In genomic region chr6:156777866-156778614, GRCh38 we compare ENCODE assay signal across 1 cellular context.
TF ChIP-seq lines count a peak whose summit lies in the region.

No MANE protein-coding gene starts in this region.

TF ChIP-seq in K562, 482 proteins besides CTCF, POLR2A, EP300 and RAD21 (continued from another document and continues in another):
- TF ChIP-seq, protein P1, sequence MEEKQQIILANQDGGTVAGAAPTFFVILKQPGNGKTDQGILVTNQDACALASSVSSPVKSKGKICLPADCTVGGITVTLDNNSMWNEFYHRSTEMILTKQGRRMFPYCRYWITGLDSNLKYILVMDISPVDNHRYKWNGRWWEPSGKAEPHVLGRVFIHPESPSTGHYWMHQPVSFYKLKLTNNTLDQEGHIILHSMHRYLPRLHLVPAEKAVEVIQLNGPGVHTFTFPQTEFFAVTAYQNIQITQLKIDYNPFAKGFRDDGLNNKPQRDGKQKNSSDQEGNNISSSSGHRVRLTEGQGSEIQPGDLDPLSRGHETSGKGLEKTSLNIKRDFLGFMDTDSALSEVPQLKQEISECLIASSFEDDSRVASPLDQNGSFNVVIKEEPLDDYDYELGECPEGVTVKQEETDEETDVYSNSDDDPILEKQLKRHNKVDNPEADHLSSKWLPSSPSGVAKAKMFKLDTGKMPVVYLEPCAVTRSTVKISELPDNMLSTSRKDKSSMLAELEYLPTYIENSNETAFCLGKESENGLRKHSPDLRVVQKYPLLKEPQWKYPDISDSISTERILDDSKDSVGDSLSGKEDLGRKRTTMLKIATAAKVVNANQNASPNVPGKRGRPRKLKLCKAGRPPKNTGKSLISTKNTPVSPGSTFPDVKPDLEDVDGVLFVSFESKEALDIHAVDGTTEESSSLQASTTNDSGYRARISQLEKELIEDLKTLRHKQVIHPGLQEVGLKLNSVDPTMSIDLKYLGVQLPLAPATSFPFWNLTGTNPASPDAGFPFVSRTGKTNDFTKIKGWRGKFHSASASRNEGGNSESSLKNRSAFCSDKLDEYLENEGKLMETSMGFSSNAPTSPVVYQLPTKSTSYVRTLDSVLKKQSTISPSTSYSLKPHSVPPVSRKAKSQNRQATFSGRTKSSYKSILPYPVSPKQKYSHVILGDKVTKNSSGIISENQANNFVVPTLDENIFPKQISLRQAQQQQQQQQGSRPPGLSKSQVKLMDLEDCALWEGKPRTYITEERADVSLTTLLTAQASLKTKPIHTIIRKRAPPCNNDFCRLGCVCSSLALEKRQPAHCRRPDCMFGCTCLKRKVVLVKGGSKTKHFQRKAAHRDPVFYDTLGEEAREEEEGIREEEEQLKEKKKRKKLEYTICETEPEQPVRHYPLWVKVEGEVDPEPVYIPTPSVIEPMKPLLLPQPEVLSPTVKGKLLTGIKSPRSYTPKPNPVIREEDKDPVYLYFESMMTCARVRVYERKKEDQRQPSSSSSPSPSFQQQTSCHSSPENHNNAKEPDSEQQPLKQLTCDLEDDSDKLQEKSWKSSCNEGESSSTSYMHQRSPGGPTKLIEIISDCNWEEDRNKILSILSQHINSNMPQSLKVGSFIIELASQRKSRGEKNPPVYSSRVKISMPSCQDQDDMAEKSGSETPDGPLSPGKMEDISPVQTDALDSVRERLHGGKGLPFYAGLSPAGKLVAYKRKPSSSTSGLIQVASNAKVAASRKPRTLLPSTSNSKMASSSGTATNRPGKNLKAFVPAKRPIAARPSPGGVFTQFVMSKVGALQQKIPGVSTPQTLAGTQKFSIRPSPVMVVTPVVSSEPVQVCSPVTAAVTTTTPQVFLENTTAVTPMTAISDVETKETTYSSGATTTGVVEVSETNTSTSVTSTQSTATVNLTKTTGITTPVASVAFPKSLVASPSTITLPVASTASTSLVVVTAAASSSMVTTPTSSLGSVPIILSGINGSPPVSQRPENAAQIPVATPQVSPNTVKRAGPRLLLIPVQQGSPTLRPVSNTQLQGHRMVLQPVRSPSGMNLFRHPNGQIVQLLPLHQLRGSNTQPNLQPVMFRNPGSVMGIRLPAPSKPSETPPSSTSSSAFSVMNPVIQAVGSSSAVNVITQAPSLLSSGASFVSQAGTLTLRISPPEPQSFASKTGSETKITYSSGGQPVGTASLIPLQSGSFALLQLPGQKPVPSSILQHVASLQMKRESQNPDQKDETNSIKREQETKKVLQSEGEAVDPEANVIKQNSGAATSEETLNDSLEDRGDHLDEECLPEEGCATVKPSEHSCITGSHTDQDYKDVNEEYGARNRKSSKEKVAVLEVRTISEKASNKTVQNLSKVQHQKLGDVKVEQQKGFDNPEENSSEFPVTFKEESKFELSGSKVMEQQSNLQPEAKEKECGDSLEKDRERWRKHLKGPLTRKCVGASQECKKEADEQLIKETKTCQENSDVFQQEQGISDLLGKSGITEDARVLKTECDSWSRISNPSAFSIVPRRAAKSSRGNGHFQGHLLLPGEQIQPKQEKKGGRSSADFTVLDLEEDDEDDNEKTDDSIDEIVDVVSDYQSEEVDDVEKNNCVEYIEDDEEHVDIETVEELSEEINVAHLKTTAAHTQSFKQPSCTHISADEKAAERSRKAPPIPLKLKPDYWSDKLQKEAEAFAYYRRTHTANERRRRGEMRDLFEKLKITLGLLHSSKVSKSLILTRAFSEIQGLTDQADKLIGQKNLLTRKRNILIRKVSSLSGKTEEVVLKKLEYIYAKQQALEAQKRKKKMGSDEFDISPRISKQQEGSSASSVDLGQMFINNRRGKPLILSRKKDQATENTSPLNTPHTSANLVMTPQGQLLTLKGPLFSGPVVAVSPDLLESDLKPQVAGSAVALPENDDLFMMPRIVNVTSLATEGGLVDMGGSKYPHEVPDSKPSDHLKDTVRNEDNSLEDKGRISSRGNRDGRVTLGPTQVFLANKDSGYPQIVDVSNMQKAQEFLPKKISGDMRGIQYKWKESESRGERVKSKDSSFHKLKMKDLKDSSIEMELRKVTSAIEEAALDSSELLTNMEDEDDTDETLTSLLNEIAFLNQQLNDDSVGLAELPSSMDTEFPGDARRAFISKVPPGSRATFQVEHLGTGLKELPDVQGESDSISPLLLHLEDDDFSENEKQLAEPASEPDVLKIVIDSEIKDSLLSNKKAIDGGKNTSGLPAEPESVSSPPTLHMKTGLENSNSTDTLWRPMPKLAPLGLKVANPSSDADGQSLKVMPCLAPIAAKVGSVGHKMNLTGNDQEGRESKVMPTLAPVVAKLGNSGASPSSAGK (IDR thresholded peaks at IDR 0.05) = no peak
- TF ChIP-seq RBM14 (IDR thresholded peaks at IDR 0.05; ENCODE audit: borderline replicate concordance, insufficient read depth, low read depth, low read length) = 0 out of 2 replicates have a peak, but pooled peaks have one; percentile 51
- peak; percentile 68; the same call in 1 of the 2 replicates for TF ChIP-seq GATAD2A (IDR thresholded peaks at IDR 0.05)
- TF ChIP-seq KLF6 (CRISPR knock-in tag; IDR thresholded peaks at IDR 0.05; ENCODE audit: borderline replicate concordance) = no peak
- TF ChIP-seq NR0B1 (IDR thresholded peaks at IDR 0.05; ENCODE audit: partially characterized antibody) = no peak
- no peak for TF ChIP-seq ZNF699 (CRISPR knock-in tag; IDR thresholded peaks at IDR 0.05; ENCODE audit: insufficient replicate concordance)
- TF ChIP-seq, protein P2, sequence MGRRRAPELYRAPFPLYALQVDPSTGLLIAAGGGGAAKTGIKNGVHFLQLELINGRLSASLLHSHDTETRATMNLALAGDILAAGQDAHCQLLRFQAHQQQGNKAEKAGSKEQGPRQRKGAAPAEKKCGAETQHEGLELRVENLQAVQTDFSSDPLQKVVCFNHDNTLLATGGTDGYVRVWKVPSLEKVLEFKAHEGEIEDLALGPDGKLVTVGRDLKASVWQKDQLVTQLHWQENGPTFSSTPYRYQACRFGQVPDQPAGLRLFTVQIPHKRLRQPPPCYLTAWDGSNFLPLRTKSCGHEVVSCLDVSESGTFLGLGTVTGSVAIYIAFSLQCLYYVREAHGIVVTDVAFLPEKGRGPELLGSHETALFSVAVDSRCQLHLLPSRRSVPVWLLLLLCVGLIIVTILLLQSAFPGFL (CRISPR knock-in tag; IDR thresholded peaks at IDR 0.05) = no peak
- TF ChIP-seq SRSF9 (IDR thresholded peaks at IDR 0.05; ENCODE audit: borderline replicate concordance, low read depth, low read length) = no peak
- TF ChIP-seq ZBTB17 (CRISPR knock-in tag; IDR thresholded peaks at IDR 0.05) = peak; percentile 67
- TF ChIP-seq EWSR1 (IDR thresholded peaks at IDR 0.05; ENCODE audit: borderline replicate concordance, low read depth, partially characterized antibody) = no peak
- TF ChIP-seq ZNF695 (CRISPR knock-in tag; IDR thresholded peaks at IDR 0.05) = no peak
- TF ChIP-seq MBD2 (IDR thresholded peaks at IDR 0.05; ENCODE audit: borderline replicate concordance, low read depth) = no peak
- TF ChIP-seq PHF8 (IDR thresholded peaks at IDR 0.05; ENCODE audit: borderline replicate concordance, low read length) = peak; percentile 47; the same call in 1 of the 2 replicates
- TF ChIP-seq, protein P3, sequence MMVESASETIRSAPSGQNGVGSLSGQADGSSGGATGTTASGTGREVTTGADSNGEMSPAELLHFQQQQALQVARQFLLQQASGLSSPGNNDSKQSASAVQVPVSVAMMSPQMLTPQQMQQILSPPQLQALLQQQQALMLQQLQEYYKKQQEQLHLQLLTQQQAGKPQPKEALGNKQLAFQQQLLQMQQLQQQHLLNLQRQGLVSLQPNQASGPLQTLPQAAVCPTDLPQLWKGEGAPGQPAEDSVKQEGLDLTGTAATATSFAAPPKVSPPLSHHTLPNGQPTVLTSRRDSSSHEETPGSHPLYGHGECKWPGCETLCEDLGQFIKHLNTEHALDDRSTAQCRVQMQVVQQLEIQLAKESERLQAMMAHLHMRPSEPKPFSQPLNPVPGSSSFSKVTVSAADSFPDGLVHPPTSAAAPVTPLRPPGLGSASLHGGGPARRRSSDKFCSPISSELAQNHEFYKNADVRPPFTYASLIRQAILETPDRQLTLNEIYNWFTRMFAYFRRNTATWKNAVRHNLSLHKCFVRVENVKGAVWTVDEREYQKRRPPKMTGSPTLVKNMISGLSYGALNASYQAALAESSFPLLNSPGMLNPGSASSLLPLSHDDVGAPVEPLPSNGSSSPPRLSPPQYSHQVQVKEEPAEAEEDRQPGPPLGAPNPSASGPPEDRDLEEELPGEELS (CRISPR knock-in tag; IDR thresholded peaks at IDR 0.05; ENCODE audit: borderline replicate concordance) = peak; percentile 58; the same call in 1 of the 2 replicates
- no peak for TF ChIP-seq ZNF644 (tag; IDR thresholded peaks at IDR 0.05; ENCODE audit: low read depth)
- TF ChIP-seq, protein P4, sequence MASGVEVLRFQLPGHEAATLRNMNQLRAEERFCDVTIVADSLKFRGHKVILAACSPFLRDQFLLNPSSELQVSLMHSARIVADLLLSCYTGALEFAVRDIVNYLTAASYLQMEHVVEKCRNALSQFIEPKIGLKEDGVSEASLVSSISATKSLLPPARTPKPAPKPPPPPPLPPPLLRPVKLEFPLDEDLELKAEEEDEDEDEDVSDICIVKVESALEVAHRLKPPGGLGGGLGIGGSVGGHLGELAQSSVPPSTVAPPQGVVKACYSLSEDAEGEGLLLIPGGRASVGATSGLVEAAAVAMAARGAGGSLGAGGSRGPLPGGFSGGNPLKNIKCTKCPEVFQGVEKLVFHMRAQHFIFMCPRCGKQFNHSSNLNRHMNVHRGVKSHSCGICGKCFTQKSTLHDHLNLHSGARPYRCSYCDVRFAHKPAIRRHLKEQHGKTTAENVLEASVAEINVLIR (CRISPR knock-in tag; IDR thresholded peaks at IDR 0.05) = no peak
- no peak for TF ChIP-seq RCOR1 (IDR thresholded peaks at IDR 0.05; ENCODE audit: borderline replicate concordance in 1 of 2, low read depth in 2 of 2, low read length in 2 of 2)
- no peak for TF ChIP-seq ZKSCAN8 (CRISPR knock-in tag; IDR thresholded peaks at IDR 0.05)
- TF ChIP-seq HEY1 (CRISPR knock-in tag; IDR thresholded peaks at IDR 0.05; ENCODE audit: borderline replicate concordance) = no peak
- TF ChIP-seq, protein P5, sequence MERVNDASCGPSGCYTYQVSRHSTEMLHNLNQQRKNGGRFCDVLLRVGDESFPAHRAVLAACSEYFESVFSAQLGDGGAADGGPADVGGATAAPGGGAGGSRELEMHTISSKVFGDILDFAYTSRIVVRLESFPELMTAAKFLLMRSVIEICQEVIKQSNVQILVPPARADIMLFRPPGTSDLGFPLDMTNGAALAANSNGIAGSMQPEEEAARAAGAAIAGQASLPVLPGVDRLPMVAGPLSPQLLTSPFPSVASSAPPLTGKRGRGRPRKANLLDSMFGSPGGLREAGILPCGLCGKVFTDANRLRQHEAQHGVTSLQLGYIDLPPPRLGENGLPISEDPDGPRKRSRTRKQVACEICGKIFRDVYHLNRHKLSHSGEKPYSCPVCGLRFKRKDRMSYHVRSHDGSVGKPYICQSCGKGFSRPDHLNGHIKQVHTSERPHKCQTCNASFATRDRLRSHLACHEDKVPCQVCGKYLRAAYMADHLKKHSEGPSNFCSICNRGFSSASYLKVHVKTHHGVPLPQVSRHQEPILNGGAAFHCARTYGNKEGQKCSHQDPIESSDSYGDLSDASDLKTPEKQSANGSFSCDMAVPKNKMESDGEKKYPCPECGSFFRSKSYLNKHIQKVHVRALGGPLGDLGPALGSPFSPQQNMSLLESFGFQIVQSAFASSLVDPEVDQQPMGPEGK (CRISPR knock-in tag; IDR thresholded peaks at IDR 0.05; ENCODE audit: borderline replicate concordance) = no peak
- peak; percentile 68; the same call in 1 of the 2 replicates for TF ChIP-seq OTX1 (CRISPR knock-in tag; IDR thresholded peaks at IDR 0.05)
- no peak for TF ChIP-seq KLF10 (CRISPR knock-in tag; IDR thresholded peaks at IDR 0.05)
- 0 out of 2 replicates have a peak, but pooled peaks have one; percentile 19 for TF ChIP-seq ZNF766 (CRISPR knock-in tag; conservative IDR thresholded peaks at IDR 0.05)
- peak; percentile 13; the same call in 1 of the 2 replicates for TF ChIP-seq SMAD4 (CRISPR knock-in tag; conservative IDR thresholded peaks at IDR 0.05)
- no peak for TF ChIP-seq SRSF3 (IDR thresholded peaks at IDR 0.05; ENCODE audit: insufficient read depth, low read length)
- no peak for TF ChIP-seq BCL6 (CRISPR knock-in tag; IDR thresholded peaks at IDR 0.05)
- peak; percentile 27 to 30 for TF ChIP-seq AFF1 (IDR thresholded peaks at IDR 0.05; ENCODE audit: low read depth in 1 of 2, partially characterized antibody in 2 of 2)
- no peak for TF ChIP-seq NELFE (IDR thresholded peaks at IDR 0.05; ENCODE audit: insufficient read depth, insufficient read length)
- no peak for TF ChIP-seq KAT7 (CRISPR knock-in tag; IDR thresholded peaks at IDR 0.05; ENCODE audit: borderline replicate concordance)
- peak; percentile 72 for TF ChIP-seq RBFOX2 (IDR thresholded peaks at IDR 0.05; ENCODE audit: low read depth, low read length)
- TF ChIP-seq KAT8 (IDR thresholded peaks at IDR 0.05; ENCODE audit: low read depth) = no peak
- TF ChIP-seq U2AF2 (optimal IDR thresholded peaks at IDR 0.05; ENCODE audit: low read depth, low read length) = no peak
- peak; percentile 95 for TF ChIP-seq ZNF263 (CRISPR knock-in tag; IDR thresholded peaks at IDR 0.05; ENCODE audit: borderline replicate concordance)
